Comparison of ENCODE assay signal across 8 cellular contexts in the genomic region with DNA sequence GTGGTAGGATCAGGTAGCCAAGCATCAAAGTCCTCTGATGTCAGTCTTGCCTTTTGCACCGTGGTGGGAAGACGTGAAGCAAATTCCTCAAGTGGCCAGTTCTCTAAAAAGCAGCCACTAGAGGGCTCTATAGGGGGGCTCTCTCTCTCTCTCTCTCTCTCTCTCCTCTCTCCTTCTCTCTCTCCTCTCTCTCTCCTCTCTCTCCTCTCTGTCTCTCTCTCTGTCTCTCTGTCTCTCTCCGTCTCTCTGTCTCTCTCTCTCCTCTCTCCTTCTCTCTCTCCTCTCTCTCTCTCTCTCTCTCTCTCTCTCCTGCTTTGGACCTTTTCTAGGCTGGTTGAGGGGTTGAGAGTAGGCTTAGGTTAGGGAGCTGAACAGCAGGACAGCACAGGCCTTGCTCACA. TPM values are rescaled to one million over a fixed set of nuclear protein-coding genes. Genes with fewer than 3 reads are reported as not detected.
A peak's percentile ranks its signal among the peaks of the same experiment; 100 is the strongest.
DNase-seq lines count a peak whose midpoint lies in the region; ATAC-seq and TF ChIP-seq lines count a peak whose summit lies in the region.

No MANE protein-coding gene starts in this region.

- WGBS in heart left ventricle, 4 donors, result 30 to 39% (median 33%) methylated on average over 3 of the region's 3 CpGs
- WGBS in aorta, 2 donors, result 32 to 34% methylated on average over 3 of the region's 3 CpGs

- H3K4me1 ChIP-seq in heart left ventricle (peaks cover 0 to 23% (median 12%) of the 10 kb centered on the region in 12 donors), aorta (ENCODE audit: control insufficient read depth in 1 of 2, insufficient read depth in 2 of 2, low read length in 2 of 2) (peaks cover 0 to 4% of the 10 kb centered on the region in 2 donors)

- H3K27me3 ChIP-seq in heart left ventricle (no peaks in the 10 kb centered on the region), aorta (ENCODE audit: control insufficient read depth in 1 of 2, insufficient read depth in 2 of 2, low read length in 1 of 2) (no peaks in the 10 kb centered on the region)

- H3K9me3 ChIP-seq in heart left ventricle (no peaks in the 10 kb centered on the region), aorta (ENCODE audit: control insufficient read depth, low read length) (no peaks in the 10 kb centered on the region)

- ATAC-seq in heart left ventricle (peak in 2 of 4 donors; percentile 26 to 53), left cardiac atrium (peak; percentile 50 to 64), aorta (ENCODE audit: low FRiP score) (peak; percentile 74), GM19455 (IDR thresholded peaks at IDR 0.05; ENCODE audit: unreplicated experiment) (no peak)

- peak in 10 of 12 donors; percentile 13 to 54 (median 40) for TF ChIP-seq CTCF in heart left ventricle (IDR thresholded peaks at IDR 0.05)

- H3K36me3 ChIP-seq in heart left ventricle, result no peaks in the 10 kb centered on the region
- no peaks in the 10 kb centered on the region for H3K36me3 ChIP-seq in aorta (ENCODE audit: control insufficient read depth in 1 of 2, insufficient read depth in 2 of 2, low read length in 1 of 2)

- TF ChIP-seq POLR2A in heart left ventricle (IDR thresholded peaks at IDR 0.05), result no peak

- H3K27ac ChIP-seq in heart left ventricle (no peak overlapping the region), aorta (ENCODE audit: low read depth in 1 of 2, low read length in 2 of 2) (no peak overlapping the region)

- intact Hi-C loops in heart left ventricle (cut with DNase I) (loop anchor here in 7 of 10 donors (2.0 to 10.0 kb wide), 3 partner anchors 85 to 93 kb away; no protein-coding TSS in a partner anchor), cardiac septum (cut with DNase I) (loop anchor here (5.0 kb wide), 1 partner anchor 90 kb away; no protein-coding TSS in a partner anchor), left cardiac atrium (cut with DNase I) (loop anchor here in 1 of 2 donors (5.0 kb wide), 1 partner anchor 90 kb away; no protein-coding TSS in a partner anchor), aorta (cut with DNase I) (loop anchor here in 1 of 2 donors (5.0 kb wide), 1 partner anchor 90 kb away; no protein-coding TSS in a partner anchor)

- H3K4me3 ChIP-seq in heart left ventricle (no peak overlapping the region), aorta (ENCODE audit: low read length in 2 of 2) (no peak overlapping the region)

- DNase-seq in heart left ventricle (no peak), cardiac septum (ENCODE audit: low spot score) (no peak), RPMI7951 (ENCODE audit: low read depth) (peak; percentile 49), left cardiac atrium (no peak), aorta (no peak), cerebellum (ENCODE audit: low spot score) (no peak)
- DNase-seq in activated CD4-positive, CD25-positive, alpha-beta regulatory T cell treated with anti-CD3 and anti-CD28 coated beads, Interleukin-2, amount 50 U/mL, for 72 hours, result no peak

RNA-seq across cellular contexts. Expression of gene OSMR, which starts 13.9 kb away (rescaled TPM):
- 10 to 100 TPM in 5 of 9 donors, 1 to 10 TPM in 4; 8.1 to 39.2 (median 12.0) TPM for total RNA-seq in heart left ventricle
- polyA plus RNA-seq in heart left ventricle, result 10 to 100 TPM in 1 of 2 donors, 1 to 10 TPM in 1; 4.2 to 14.2 TPM
- total RNA-seq in cardiac septum, result 19.9 TPM
- total RNA-seq in RPMI7951 (2014; rRNA removed; shearing (Covaris generic)), result 21.2 and 22.5 TPM in 2 replicates
- total RNA-seq in left cardiac atrium, result 10 to 100 TPM; 24.9 to 60.6 TPM
- 100 to 1,000 TPM; 150 to 164 TPM for total RNA-seq in aorta
- 10 to 100 TPM in 1 of 2 donors, 1 to 10 TPM in 1; 4.6 to 36.4 TPM for polyA plus RNA-seq in aorta
- 6.8 TPM for total RNA-seq in cerebellum
